ENCODE assay signal across 27 cellular contexts in genomic region chr11:69083531-69084247, GRCh38.
"Had no signal": no experiment of that assay in that cellular context is flagged by ENCODE, and none has a peak within 500 bp of the region (broad histone marks: within the 10 kb centered on the region; RNA-seq: fewer than 3 reads in every experiment).

No MANE protein-coding gene starts in this region.

- H3K27me3 ChIP-seq: adrenal gland, ascending aorta, brain microvascular endothelial cell, neutrophil, ovary, right atrium auricular region, suprapubic skin, tibial nerve had no signal

- H3K4me1 ChIP-seq: ascending aorta, prostate gland had no signal

- ATAC-seq: activated CD4-positive, alpha-beta T cell treated with anti-CD3 and anti-CD28 coated beads for 36 hours; activated CD8-positive, alpha-beta memory T cell treated with anti-CD3 and anti-CD28 coated beads, Interleukin-2, amount 10 ng/mL, durations not matched to agents 7 days and 5 days; esophagus mucosa; left ventricle myocardium superior; natural killer cell; stimulated activated naive CD8-positive, alpha-beta T cell treated with anti-CD3 and anti-CD28 coated beads, Interleukin-15, amount 100 ng/mL, for 72 hours had no signal

- H3K9me3 Mint-ChIP-seq: activated B cell treated with CpG ODN at 0.5 μM for 24 hours; natural killer cell; stimulated activated naive CD8-positive, alpha-beta T cell treated with anti-CD3 and anti-CD28 coated beads, Interleukin-15, amount 100 ng/mL, for 72 hours had no signal

- H3K36me3 Mint-ChIP-seq: activated naive CD8-positive, alpha-beta T cell; natural killer cell had no signal

- H3K9me3 ChIP-seq: adrenal gland, ascending aorta, neutrophil, ovary, prostate gland, right atrium auricular region, suprapubic skin, tibial nerve had no signal

- DNase-seq: activated B cell treated with CpG ODN at 0.5 μM for 24 hours; activated CD4-positive, alpha-beta T cell treated with anti-CD3 and anti-CD28 coated beads for 36 hours; activated CD4-positive, alpha-beta T cell treated with anti-CD3 and anti-CD28 coated beads, Interleukin-2, amount 50 U/mL, for 4 hours; activated CD8-positive, alpha-beta memory T cell treated with anti-CD3 and anti-CD28 coated beads, Interleukin-2, amount 10 ng/mL, durations not matched to agents 7 days and 5 days; activated T-cell treated with anti-CD3 and anti-CD28 coated beads for 4 hours; adrenal gland; brain microvascular endothelial cell; effector memory CD4-positive, alpha-beta T cell; head of caudate nucleus; hypothalamus; left ventricle myocardium superior; mammary epithelial cell; midbrain; natural killer cell; ovary; stimulated activated CD4-positive, alpha-beta T cell treated with anti-CD3 and anti-CD28 coated beads, Interleukin-12 subunit alpha, Interleukin-12 subunit beta, amount 100 ng/mL, for 4 hours; stimulated activated CD4-positive, alpha-beta T cell treated with anti-CD3 and anti-CD28 coated beads, Interleukin-4, amount 100 ng/mL, for 4 hours; stimulated activated naive CD8-positive, alpha-beta T cell treated with anti-CD3 and anti-CD28 coated beads, Interleukin-15, amount 100 ng/mL, for 72 hours; T-helper 9 cell had no signal

- H3K27me3 Mint-ChIP-seq: activated B cell treated with CpG ODN at 0.5 μM for 24 hours; activated CD4-positive, alpha-beta T cell treated with anti-CD3 and anti-CD28 coated beads for 36 hours; activated CD8-positive, alpha-beta memory T cell treated with anti-CD3 and anti-CD28 coated beads, Interleukin-2, amount 10 ng/mL, durations not matched to agents 7 days and 5 days; activated naive CD8-positive, alpha-beta T cell; stimulated activated naive CD8-positive, alpha-beta T cell treated with anti-CD3 and anti-CD28 coated beads, Interleukin-15, amount 100 ng/mL, for 72 hours had no signal

- H3K4me3 Mint-ChIP-seq: activated B cell treated with CpG ODN at 0.5 μM for 24 hours; activated CD4-positive, alpha-beta T cell treated with anti-CD3 and anti-CD28 coated beads for 36 hours; activated CD8-positive, alpha-beta memory T cell treated with anti-CD3 and anti-CD28 coated beads, Interleukin-2, amount 10 ng/mL, durations not matched to agents 7 days and 5 days; activated naive CD8-positive, alpha-beta T cell; natural killer cell; stimulated activated naive CD8-positive, alpha-beta T cell treated with anti-CD3 and anti-CD28 coated beads, Interleukin-15, amount 100 ng/mL, for 72 hours had no signal

- H3K4me3 ChIP-seq: adrenal gland, ascending aorta, ovary, prostate gland, right atrium auricular region, suprapubic skin, tibial nerve had no signal

- H3K27ac Mint-ChIP-seq: activated B cell treated with CpG ODN at 0.5 μM for 24 hours; activated CD4-positive, alpha-beta T cell treated with anti-CD3 and anti-CD28 coated beads for 36 hours; activated CD8-positive, alpha-beta memory T cell treated with anti-CD3 and anti-CD28 coated beads, Interleukin-2, amount 10 ng/mL, durations not matched to agents 7 days and 5 days; activated naive CD8-positive, alpha-beta T cell; stimulated activated naive CD8-positive, alpha-beta T cell treated with anti-CD3 and anti-CD28 coated beads, Interleukin-15, amount 100 ng/mL, for 72 hours had no signal

- H3K27ac ChIP-seq: adrenal gland, ascending aorta, brain microvascular endothelial cell, neutrophil, ovary, prostate gland, right atrium auricular region, suprapubic skin, tibial nerve had no signal

- H3K36me3 ChIP-seq: ovary had no signal
